In the genomic region with DNA sequence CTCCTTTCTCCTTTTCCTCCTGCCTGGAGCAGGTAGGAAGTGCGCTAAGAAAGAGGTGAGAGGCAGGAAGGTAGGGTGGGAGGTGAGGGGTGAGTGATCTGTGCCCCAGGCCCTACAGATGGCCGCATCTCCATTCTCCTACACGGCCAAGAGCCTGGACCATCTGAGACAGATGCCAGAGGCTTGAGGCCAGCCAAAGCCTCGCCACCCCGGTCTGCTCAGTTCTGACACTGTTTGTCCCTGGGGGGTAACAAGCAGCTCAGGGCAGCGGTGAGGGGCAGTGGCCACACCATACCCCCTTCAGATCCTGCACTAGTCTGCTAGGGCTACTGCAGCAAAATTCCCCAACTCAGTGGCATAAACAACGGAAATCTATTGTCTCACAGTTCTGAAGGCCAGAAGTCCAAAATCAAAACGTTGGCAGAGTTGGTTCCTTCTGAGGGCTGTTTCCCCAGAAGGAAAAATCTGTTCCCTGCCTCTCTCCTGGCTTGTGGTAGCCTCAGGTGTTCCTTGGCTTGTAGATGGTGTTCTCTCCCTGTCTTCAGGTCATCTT, we compare ENCODE assay signal across 22 cellular contexts. TPM values are rescaled to one million over a fixed set of nuclear protein-coding genes. Genes with fewer than 3 reads are reported as not detected.
DNase-seq lines count a peak whose midpoint lies in the region; ATAC-seq and TF ChIP-seq lines count a peak whose summit lies in the region.
"Had no signal": no experiment of that assay in that cellular context is flagged by ENCODE, and none has a peak within 500 bp of the region (broad histone marks: within the 10 kb centered on the region; RNA-seq: fewer than 3 reads in every experiment).

No MANE protein-coding gene starts in this region.

- no peak for DNase-seq in ascending aorta (ENCODE audit: low spot score in 2 of 2)
- peak in 1 of 10 donors; percentile 49 for DNase-seq in dorsolateral prefrontal cortex
- DNase-seq in osteoblast (ENCODE audit: insufficient read length, low spot score, missing footprints): peak; percentile 11
- DNase-seq in thoracic aorta (ENCODE audit: low spot score): no peak
- DNase-seq in pons (ENCODE audit: low spot score): no peak
- no peak for DNase-seq in NCI-H1105 (lab: John Stamatoyannopoulos, UW)
- DNase-seq: activated CD4-positive, alpha-beta T cell treated with anti-CD3 and anti-CD28 coated beads, Interleukin-2, amount 50 U/mL, for 48 hours; activated naive CD4-positive, alpha-beta T cell treated with anti-CD3 and anti-CD28 coated beads, Interleukin-2, amount 50 U/mL, for 16 hours; central memory CD4-positive, alpha-beta T cell; DMS79; kidney glomerular epithelial cell; mammary epithelial cell; MM.1S; NCI-H1436; NCI-H345; RPMI8226; stimulated activated CD4-positive, alpha-beta T cell treated with anti-CD3 and anti-CD28 coated beads, Interleukin-1b, Interleukin-23, amount 100 ng/mL, for 48 hours had no signal

- H3K27ac ChIP-seq in ascending aorta (peak overlapping the region; percentile 85 to 87), dorsolateral prefrontal cortex (peak overlapping the region; percentile 18 to 99 (median 95)), osteoblast (ENCODE audit: low read depth, low read length) (no peak overlapping the region), thoracic aorta (peak overlapping the region; percentile 87)
- H3K27ac ChIP-seq: GM23248, KMS-11 had no signal

- no peaks in the 10 kb centered on the region for H3K36me3 ChIP-seq in ascending aorta
- H3K36me3 ChIP-seq in osteoblast (ENCODE audit: insufficient read depth, low read length): no peaks in the 10 kb centered on the region
- H3K36me3 ChIP-seq in thoracic aorta: no peaks in the 10 kb centered on the region

- ATAC-seq in thoracic aorta (ENCODE audit: insufficient number of reproducible peaks, low FRiP score, low read depth) (no peak), GM19397 (IDR thresholded peaks at IDR 0.05; ENCODE audit: unreplicated experiment) (no peak)

- no peaks in the 10 kb centered on the region for H3K9me3 ChIP-seq in ascending aorta
- no peaks in the 10 kb centered on the region for H3K9me3 ChIP-seq in osteoblast (ENCODE audit: low read depth, low read length)
- no peaks in the 10 kb centered on the region for H3K9me3 ChIP-seq in thoracic aorta

- TF ChIP-seq CTCF in ascending aorta (IDR thresholded peaks at IDR 0.05) (no peak), dorsolateral prefrontal cortex (IDR thresholded peaks at IDR 0.05 in 54 of 56, conservative IDR thresholded peaks at IDR 0.05 in 2 of 56; ENCODE audit: low read depth in 1 of 56, partially characterized antibody in 56 of 56) (no peak), osteoblast (IDR thresholded peaks at IDR 0.05; ENCODE audit: extremely low read depth, low read depth, low read length) (no peak), thoracic aorta (IDR thresholded peaks at IDR 0.05) (no peak)

- intact Hi-C loops in ascending aorta (cut with DNase I) (loop anchor here (2.0 to 5.0 kb wide), 2 partner anchors 18 to 33 kb away; no protein-coding TSS in a partner anchor), dorsolateral prefrontal cortex (cut with DNase I) (loop anchor here in 1 of 2 donors (2.0 kb wide), 1 partner anchor 24 kb away; no protein-coding TSS in a partner anchor)

- no peaks in the 10 kb centered on the region for H4K20me1 ChIP-seq in osteoblast (ENCODE audit: insufficient read depth, low read length)

- H3K4me2 ChIP-seq in osteoblast (ENCODE audit: insufficient read depth, low read length): no peak overlapping the region
- H3K4me2 ChIP-seq: KMS-11 had no signal

- peaks cover 34 to 89% of the 10 kb centered on the region in 2 donors for H3K4me1 ChIP-seq in ascending aorta
- no peaks in the 10 kb centered on the region for H3K4me1 ChIP-seq in osteoblast (ENCODE audit: insufficient read depth, low read length)
- H3K4me1 ChIP-seq in thoracic aorta (ENCODE audit: control insufficient read depth in 1 of 2, low read depth in 2 of 2): peaks cover 52 to 100% of the 10 kb centered on the region in 2 donors

- H2AFZ ChIP-seq in osteoblast (ENCODE audit: low read length): no peak overlapping the region
- H2AFZ ChIP-seq: GM23248 had no signal

- H3K27me3 ChIP-seq in ascending aorta (no peaks in the 10 kb centered on the region), dorsolateral prefrontal cortex (no peaks in the 10 kb centered on the region), osteoblast (ENCODE audit: insufficient read depth, low read length) (peaks cover 32% of the 10 kb centered on the region), thoracic aorta (replicated peaks; ENCODE audit: insufficient read depth) (no peaks in the 10 kb centered on the region)

- H3K4me3 ChIP-seq in ascending aorta (no peak overlapping the region), dorsolateral prefrontal cortex (peak overlapping the region in 13 of 59 donors; percentile 6 to 42 (median 17)), osteoblast (ENCODE audit: insufficient read depth, low read length) (no peak overlapping the region), thoracic aorta (no peak overlapping the region)
- H3K4me3 ChIP-seq: GM23248 had no signal

- no peaks in the 10 kb centered on the region for H3K79me2 ChIP-seq in osteoblast (ENCODE audit: insufficient read depth, low read length)

RNA-seq across cellular contexts. Expression of gene ADCY5, which starts 28.4 kb away (rescaled TPM):
- total RNA-seq in ascending aorta (32.2 TPM), dorsolateral prefrontal cortex (10 to 100 TPM; 54.5 to 98.2 (median 76.9) TPM), osteoblast (0.59 and 0.72 TPM in 2 replicates), thoracic aorta (100 to 1,000 TPM; 104 to 123 TPM)
- total RNA-seq: endothelial cell of umbilical vein; T-helper 1 cell treated with Interleukin-12 subunit alpha and Interleukin-12 subunit beta and Interleukin-4 antibody, amounts not matched to agents 30 ng/mL and 1 ng/mL, for 36 hours had no signal

Comparison
In these comparisons a context has a peak if more than half of its experiments do, and no peak if none do; other contexts are left out.
1. RNA of gene ADCY5, which starts 28.4 kb away (total RNA-seq): 104 to 123 TPM in thoracic aorta, 54.5 to 98.2 TPM in dorsolateral prefrontal cortex and 32.2 TPM in ascending aorta (single experiment); 0.59 to 0.72 TPM in osteoblast; every median in the first group is over 10 times any median in the second.